In genomic region chr9:123959787-123960186, GRCh38 we compare ENCODE assay signal across 29 cellular contexts. TPM values are rescaled to one million over a fixed set of nuclear protein-coding genes. Genes with fewer than 3 reads are reported as not detected.
"Had no signal": no experiment of that assay in that cellular context is flagged by ENCODE, and none has a peak within 500 bp of the region (broad histone marks: within the 10 kb centered on the region; RNA-seq: fewer than 3 reads in every experiment).

No MANE protein-coding gene starts in this region.

- H3K9me3 Mint-ChIP-seq: mesothelial cell of epicardium had no signal

- H3K4me3 Mint-ChIP-seq: mesothelial cell of epicardium; naive B cell; naive thymus-derived CD8-positive, alpha-beta T cell had no signal

- H3K27ac ChIP-seq: coronary artery, dorsolateral prefrontal cortex, esophagus muscularis mucosa, gastrocnemius medialis, heart right ventricle, left lung, lower lobe of right lung had no signal

- DNase-seq: dermis blood vessel endothelial cell; dorsolateral prefrontal cortex; effector CD4-positive, alpha-beta T cell; effector memory CD4-positive, alpha-beta T cell; foreskin melanocyte; gastrocnemius medialis; glutamatergic neuron; head of caudate nucleus; heart right ventricle; hypothalamus; left cardiac atrium; left lung; left ventricle myocardium superior; lower lobe of right lung; mesenchymal stem cell; mucosa of descending colon; naive B cell; naive thymus-derived CD8-positive, alpha-beta T cell had no signal

- H3K27ac Mint-ChIP-seq: mesothelial cell of epicardium had no signal

- H3K4me1 ChIP-seq: esophagus muscularis mucosa, gastrocnemius medialis, left lung, lower lobe of right lung had no signal

- H3K36me3 ChIP-seq: esophagus muscularis mucosa, gastrocnemius medialis, heart right ventricle, left lung, lower lobe of right lung had no signal

- H3K36me3 Mint-ChIP-seq: mesothelial cell of epicardium; naive B cell; naive thymus-derived CD8-positive, alpha-beta T cell had no signal

- H3K4me3 ChIP-seq: coronary artery, dorsolateral prefrontal cortex, esophagus muscularis mucosa, gastrocnemius medialis, heart right ventricle, left lung, lower lobe of right lung, mucosa of descending colon had no signal

- ATAC-seq: gastrocnemius medialis; left cardiac atrium; left lung; left ventricle myocardium superior; lower lobe of right lung; mucosa of descending colon; naive thymus-derived CD8-positive, alpha-beta T cell had no signal

RNA-seq across cellular contexts. Expression of gene LHX2, which starts 51.8 kb away (rescaled TPM):
- total RNA-seq: dermis blood vessel endothelial cell; endothelial cell of umbilical vein; epithelial cell of proximal tubule; esophagus muscularis mucosa; fibroblast of lung; gastrocnemius medialis; glomerular endothelial cell; kidney epithelial cell; left lung; left ventricle myocardium superior; lower lobe of right lung; lung microvascular endothelial cell; mesothelial cell of epicardium; mucosa of descending colon; myocyte; naive thymus-derived CD8-positive, alpha-beta T cell had no signal
- polyA plus RNA-seq: endothelial cell of umbilical vein; esophagus; fibroblast of lung; naive thymus-derived CD8-positive, alpha-beta T cell had no signal
